In genomic region chr16:14911954-14912353, GRCh38 we compare ENCODE assay signal across 8 cellular contexts. TPM values are rescaled to one million over a fixed set of nuclear protein-coding genes. Genes with fewer than 3 reads are reported as not detected.
DNase-seq lines count a peak whose midpoint lies in the region; ATAC-seq and TF ChIP-seq lines count a peak whose summit lies in the region.
"Not testable (repeated sequence)": the region's sequence is repeated elsewhere in the genome, so short reads cannot be mapped to it uniquely, and the experiment has no call there.

No MANE protein-coding gene starts in this region.

- not testable (repeated sequence) for H3K4me1 ChIP-seq in HAP-1; heart left ventricle; aorta (ENCODE audit: control insufficient read depth in 1 of 2, insufficient read depth in 2 of 2, low read length in 2 of 2)

- H3K4me1 Mint-ChIP-seq in activated T-cell treated with anti-CD3 and anti-CD28 coated beads, Interleukin-2, amount 50 U/mL, for 24 hours (ENCODE audit: low read depth); MCF 10A (ENCODE audit: insufficient read depth, unreplicated experiment); nephron: not testable (repeated sequence)

- H3K27ac Mint-ChIP-seq in activated T-cell treated with anti-CD3 and anti-CD28 coated beads, Interleukin-2, amount 50 U/mL, for 24 hours = peak overlapping the region; percentile 50
- H3K27ac Mint-ChIP-seq in MCF 10A (ENCODE audit: low read depth, unreplicated experiment); nephron: not testable (repeated sequence)

- H3K4me3 ChIP-seq in HAP-1 (peak overlapping the region; percentile 32), heart left ventricle (peak overlapping the region; percentile 54 to 78 (median 60))
- not testable (repeated sequence) for H3K4me3 ChIP-seq in aorta (ENCODE audit: low read length in 2 of 2)

- H3K9me3 ChIP-seq in HAP-1; heart left ventricle; aorta (ENCODE audit: control insufficient read depth, low read length): not testable (repeated sequence)

- H3K27me3 Mint-ChIP-seq in activated T-cell treated with anti-CD3 and anti-CD28 coated beads, Interleukin-2, amount 50 U/mL, for 24 hours; MCF 10A (ENCODE audit: insufficient read depth, unreplicated experiment); nephron (ENCODE audit: low read depth): not testable (repeated sequence)

- H3K27ac ChIP-seq in heart left ventricle = peak overlapping the region in 11 of 12 donors; percentile 58 to 87 (median 75)
- H3K27ac ChIP-seq in aorta (ENCODE audit: low read depth in 1 of 2, low read length in 2 of 2) = peak overlapping the region in 1 of 2 donors; percentile 28

- peak overlapping the region; percentile 79 for H3K4me3 Mint-ChIP-seq in activated T-cell treated with anti-CD3 and anti-CD28 coated beads, Interleukin-2, amount 50 U/mL, for 24 hours
- H3K4me3 Mint-ChIP-seq in MCF 10A (ENCODE audit: unreplicated experiment) (peak overlapping the region; percentile 76), nephron (peak overlapping the region; percentile 80 to 87 (median 81))

- POLR2A ChIA-PET in MCF 10A (lab: Yijun Ruan, JAX) = not testable (repeated sequence)

- in situ Hi-C loops in HAP-1 (cut with MboI; ENCODE audit: low sequenced_read_pairs) = not testable (repeated sequence)

- not testable (repeated sequence) for H3K36me3 Mint-ChIP-seq in activated T-cell treated with anti-CD3 and anti-CD28 coated beads, Interleukin-2, amount 50 U/mL, for 24 hours (ENCODE audit: low read depth); MCF 10A (ENCODE audit: insufficient read depth, unreplicated experiment); nephron (ENCODE audit: low read depth)

- CTCF ChIA-PET in MCF 10A (lab: Yijun Ruan, JAX) = not testable (repeated sequence)

- not testable (repeated sequence) for BruUV-seq in MCF 10A (replicated peaks; lab: Mats Ljungman, UMichigan)

- 0 to 1% (median 1%) methylated on average over 15 to 29 of the region's 33 CpGs; no CpG with 5 or more reads in 1 of the 4 donors for WGBS in heart left ventricle, 4 donors
- 0% methylated on average over 19 to 20 of the region's 33 CpGs for WGBS in aorta, 2 donors

- ATAC-seq in heart left ventricle; aorta (ENCODE audit: low FRiP score): not testable (repeated sequence)

- intact Hi-C loops in MCF 10A (cut with micrococcal nuclease); heart left ventricle (cut with DNase I); aorta (cut with DNase I): not testable (repeated sequence)

- not testable (repeated sequence) for H3K36me3 ChIP-seq in HAP-1 (replicated peaks); heart left ventricle; aorta (ENCODE audit: control insufficient read depth in 1 of 2, insufficient read depth in 2 of 2, low read length in 1 of 2)

- not testable (repeated sequence) for H3K9me3 Mint-ChIP-seq in activated T-cell treated with anti-CD3 and anti-CD28 coated beads, Interleukin-2, amount 50 U/mL, for 24 hours; MCF 10A (ENCODE audit: unreplicated experiment); nephron

- not testable (repeated sequence) for TF ChIP-seq POLR2A in heart left ventricle (IDR thresholded peaks at IDR 0.05)

- not testable (repeated sequence) for H3K27me3 ChIP-seq in HAP-1 (ENCODE audit: low read depth); heart left ventricle; aorta (ENCODE audit: control insufficient read depth in 1 of 2, insufficient read depth in 2 of 2, low read length in 1 of 2)

- DNase-seq in HAP-1 (ENCODE audit: low spot score in 2 of 2) (peak in 1 of 2 experiments; percentile 53), T-helper 2 cell (peak in 4 of 5 experiments; percentile 10 to 39 (median 20)), heart left ventricle (peak; percentile 60 to 87 (median 76)), aorta (peak; percentile 82 to 93)
- peak; percentile 78 for DNase-seq in activated T-cell treated with anti-CD3 and anti-CD28 coated beads, Interleukin-2, amount 50 U/mL, for 24 hours
- not testable (repeated sequence) for DNase-seq in MCF 10A (ENCODE audit: unreplicated experiment)
- DNase-seq in stimulated activated CD4-positive, alpha-beta T cell treated with anti-CD3 and anti-CD28 coated beads, Interleukin-4, amount 100 ng/mL, for 48 hours (ENCODE audit: low read depth in 2 of 2) = peak; percentile 41 to 46

- not testable (repeated sequence) for TF ChIP-seq CTCF in MCF 10A (IDR thresholded peaks at IDR 0.05; ENCODE audit: unreplicated experiment); heart left ventricle (IDR thresholded peaks at IDR 0.05); nephron (IDR thresholded peaks at IDR 0.05; ENCODE audit: unreplicated experiment in 3 of 3)

RNA-seq across cellular contexts. Expression of gene NPIPA1, which starts 25.3 kb away (rescaled TPM):
- total RNA-seq in MCF 10A (2022) (212 and 215 TPM in 2 replicates), heart left ventricle (10 to 100 TPM; 24.7 to 54.2 (median 40.7) TPM), aorta (100 to 1,000 TPM; 124 to 221 TPM)
- polyA plus RNA-seq in heart left ventricle (10 to 100 TPM; 32.2 to 65.3 TPM), aorta (100 to 1,000 TPM in 1 of 2 donors, 10 to 100 TPM in 1; 24.0 to 167 TPM)
